1 cellular context compared by ENCODE assay signal in genomic region chr6:129701721-129702455, GRCh38.
TF ChIP-seq lines count a peak whose summit lies in the region.

No MANE protein-coding gene starts in this region.

TF ChIP-seq in HepG2, 621 proteins besides CTCF, POLR2A, EP300 and RAD21 (continued from another document):
- no peak for TF ChIP-seq AFF4 (CRISPR knock-in tag; IDR thresholded peaks at IDR 0.05)
